ENCODE assay signal across 14 cellular contexts in genomic region chr6:168852336-168852884, GRCh38.
DNase-seq lines count a peak whose midpoint lies in the region; ATAC-seq and TF ChIP-seq lines count a peak whose summit lies in the region.
"Had no signal": no experiment of that assay in that cellular context is flagged by ENCODE, and none has a peak within 500 bp of the region (broad histone marks: within the 10 kb centered on the region; RNA-seq: fewer than 3 reads in every experiment).

No MANE protein-coding gene starts in this region.

- H3K9me3 ChIP-seq in SJCRH30 (replicated peaks) = no peaks in the 10 kb centered on the region
- no peaks in the 10 kb centered on the region for H3K9me3 ChIP-seq in left ventricle myocardium inferior (replicated peaks)
- H3K9me3 ChIP-seq: stomach had no signal

- peaks cover 6% of the 10 kb centered on the region for H3K4me1 Mint-ChIP-seq in activated CD4-positive, alpha-beta T cell treated with anti-CD3 and anti-CD28 coated beads for 36 hours

- no peaks in the 10 kb centered on the region for H3K36me3 ChIP-seq in SJCRH30
- H3K36me3 ChIP-seq in left ventricle myocardium inferior = no peaks in the 10 kb centered on the region
- H3K36me3 ChIP-seq in urinary bladder (ENCODE audit: insufficient read depth) = no peaks in the 10 kb centered on the region
- H3K36me3 ChIP-seq: stomach had no signal

- POLR2A ChIA-PET in activated CD4-positive, alpha-beta T cell treated with anti-CD3 and anti-CD28 coated beads for 36 hours (lab: Charles Lee) = no interaction called here

- WGBS in urinary bladder = 71% methylated on average over 13 of the region's 13 CpGs

- no peak for TF ChIP-seq CTCF in left ventricle myocardium inferior (IDR thresholded peaks at IDR 0.05; ENCODE audit: borderline replicate concordance)

- H3K4me1 ChIP-seq in SJCRH30 (no peaks in the 10 kb centered on the region), left ventricle myocardium inferior (no peaks in the 10 kb centered on the region), urinary bladder (ENCODE audit: insufficient read depth) (no peaks in the 10 kb centered on the region)

- peak; percentile 53 for DNase-seq in NCI-H2107 treated with DMSO at 0.1 percent for 48 hours (lab: John Stamatoyannopoulos, UW; ENCODE audit: unreplicated experiment)
- DNase-seq in NCI-H2107 (lab: John Stamatoyannopoulos, UW) = no peak
- DNase-seq in SJCRH30 = peak; percentile 56 to 82
- DNase-seq in left ventricle myocardium inferior = no peak
- DNase-seq in activated CD4-positive, alpha-beta T cell treated with anti-CD3 and anti-CD28 coated beads for 36 hours = no peak
- no peak for DNase-seq in KG1 (lab: John Stamatoyannopoulos, UW)
- DNase-seq in stimulated activated CD4-positive, alpha-beta T cell treated with anti-CD3 and anti-CD28 coated beads, Interleukin-15, amount 100 ng/mL, for 24 hours = no peak
- DNase-seq: activated naive CD8-positive, alpha-beta T cell treated with anti-CD3 and anti-CD28 coated beads, Interleukin-2, amount 50 U/mL, for 24 hours; MV-4-11; NK-92 treated with Interleukin-12 subunit alpha and Interleukin-12 subunit beta, amount 100 ng/mL, for 24 hours; stomach had no signal

- no peaks in the 10 kb centered on the region for H3K36me3 Mint-ChIP-seq in activated CD4-positive, alpha-beta T cell treated with anti-CD3 and anti-CD28 coated beads for 36 hours (ENCODE audit: low read depth)

- no peak overlapping the region for H3K4me3 Mint-ChIP-seq in activated CD4-positive, alpha-beta T cell treated with anti-CD3 and anti-CD28 coated beads for 36 hours
- H3K4me3 Mint-ChIP-seq: activated naive CD8-positive, alpha-beta T cell treated with anti-CD3 and anti-CD28 coated beads, Interleukin-2, amount 50 U/mL, for 24 hours; dendritic cell treated with granulocyte-macrophage colony-stimulating factor and Interleukin-4, amounts not matched to agents 40 ng/mL and 50 ng/mL, for 4 days; T-helper 1 cell treated with Interleukin-12 subunit alpha and Interleukin-12 subunit beta and Interleukin-4 antibody, amounts not matched to agents 30 μg/mL and 1 μg/mL, for 36 hours had no signal

- H3K4me3 ChIP-seq in SJCRH30 = peak overlapping the region; percentile 27
- peak overlapping the region; percentile 53 for H3K4me3 ChIP-seq in left ventricle myocardium inferior
- peak overlapping the region; percentile 29 for H3K4me3 ChIP-seq in urinary bladder (ENCODE audit: low read depth, low read length)

- no peak for ATAC-seq in activated CD4-positive, alpha-beta T cell treated with anti-CD3 and anti-CD28 coated beads for 36 hours
- ATAC-seq: activated naive CD8-positive, alpha-beta T cell treated with anti-CD3 and anti-CD28 coated beads, Interleukin-2, amount 50 U/mL, for 24 hours had no signal

- no peaks in the 10 kb centered on the region for H3K27me3 Mint-ChIP-seq in activated CD4-positive, alpha-beta T cell treated with anti-CD3 and anti-CD28 coated beads for 36 hours
- H3K27me3 Mint-ChIP-seq: activated naive CD8-positive, alpha-beta T cell treated with anti-CD3 and anti-CD28 coated beads, Interleukin-2, amount 50 U/mL, for 24 hours; dendritic cell treated with granulocyte-macrophage colony-stimulating factor and Interleukin-4, amounts not matched to agents 40 ng/mL and 50 ng/mL, for 4 days had no signal

- H3K27ac Mint-ChIP-seq in activated CD4-positive, alpha-beta T cell treated with anti-CD3 and anti-CD28 coated beads for 36 hours = no peak overlapping the region
- H3K27ac Mint-ChIP-seq: activated naive CD8-positive, alpha-beta T cell treated with anti-CD3 and anti-CD28 coated beads, Interleukin-2, amount 50 U/mL, for 24 hours; dendritic cell treated with granulocyte-macrophage colony-stimulating factor and Interleukin-4, amounts not matched to agents 40 ng/mL and 50 ng/mL, for 4 days; T-helper 1 cell treated with Interleukin-12 subunit alpha and Interleukin-12 subunit beta and Interleukin-4 antibody, amounts not matched to agents 30 μg/mL and 1 μg/mL, for 36 hours had no signal

- no peaks in the 10 kb centered on the region for H3K9me3 Mint-ChIP-seq in activated CD4-positive, alpha-beta T cell treated with anti-CD3 and anti-CD28 coated beads for 36 hours (ENCODE audit: low read depth)
- H3K9me3 Mint-ChIP-seq: activated naive CD8-positive, alpha-beta T cell treated with anti-CD3 and anti-CD28 coated beads, Interleukin-2, amount 50 U/mL, for 24 hours had no signal

- CTCF ChIA-PET in activated CD4-positive, alpha-beta T cell treated with anti-CD3 and anti-CD28 coated beads for 36 hours (lab: Charles Lee) = interaction anchor here (0.8 kb wide), 1 partner anchor 483 kb away, joined by 3 read pairs; no protein-coding TSS in a partner anchor

- H3K27me3 ChIP-seq in SJCRH30 (no peaks in the 10 kb centered on the region; the same call in 1 of the 2 replicates), left ventricle myocardium inferior (ENCODE audit: low read depth) (no peaks in the 10 kb centered on the region)
- H3K27me3 ChIP-seq: stomach had no signal

- intact Hi-C loops in left ventricle myocardium inferior (cut with micrococcal nuclease) = no loop called here
- intact Hi-C loops in activated CD4-positive, alpha-beta T cell treated with anti-CD3 and anti-CD28 coated beads for 36 hours (cut with DNase I, micrococcal nuclease) = no loop called here

- no peak overlapping the region for H3K27ac ChIP-seq in SJCRH30
- H3K27ac ChIP-seq in left ventricle myocardium inferior (replicated peaks) = peak overlapping the region; percentile 18
- H3K27ac ChIP-seq in urinary bladder (ENCODE audit: low read depth) = no peak overlapping the region

Comparison
In these comparisons a context has a peak if more than half of its experiments do, and no peak if none do; other contexts are left out.
1. DNase-seq: peak in NCI-H2107 treated with DMSO at 0.1 percent for 48 hours (single experiment) and SJCRH30 (2 of 2); none in NCI-H2107 (single experiment), left ventricle myocardium inferior (single experiment), activated CD4-positive, alpha-beta T cell treated with anti-CD3 and anti-CD28 coated beads for 36 hours (single experiment), KG1 (single experiment) and stimulated activated CD4-positive, alpha-beta T cell treated with anti-CD3 and anti-CD28 coated beads, Interleukin-15, amount 100 ng/mL, for 24 hours (single experiment).
2. Peak in every context shown above with its lines, with median percentiles within 50 percentile points of each other: H3K4me3 ChIP-seq.